ENCODE assay signal across 1 cellular context in genomic region chr19:17555929-17556813, GRCh38.
TF ChIP-seq lines count a peak whose summit lies in the region.

No MANE protein-coding gene starts in this region.

TF ChIP-seq in HepG2, 621 proteins besides CTCF, POLR2A, EP300 and RAD21 (continued from another document and continues in another):
- TF ChIP-seq, protein P1, sequence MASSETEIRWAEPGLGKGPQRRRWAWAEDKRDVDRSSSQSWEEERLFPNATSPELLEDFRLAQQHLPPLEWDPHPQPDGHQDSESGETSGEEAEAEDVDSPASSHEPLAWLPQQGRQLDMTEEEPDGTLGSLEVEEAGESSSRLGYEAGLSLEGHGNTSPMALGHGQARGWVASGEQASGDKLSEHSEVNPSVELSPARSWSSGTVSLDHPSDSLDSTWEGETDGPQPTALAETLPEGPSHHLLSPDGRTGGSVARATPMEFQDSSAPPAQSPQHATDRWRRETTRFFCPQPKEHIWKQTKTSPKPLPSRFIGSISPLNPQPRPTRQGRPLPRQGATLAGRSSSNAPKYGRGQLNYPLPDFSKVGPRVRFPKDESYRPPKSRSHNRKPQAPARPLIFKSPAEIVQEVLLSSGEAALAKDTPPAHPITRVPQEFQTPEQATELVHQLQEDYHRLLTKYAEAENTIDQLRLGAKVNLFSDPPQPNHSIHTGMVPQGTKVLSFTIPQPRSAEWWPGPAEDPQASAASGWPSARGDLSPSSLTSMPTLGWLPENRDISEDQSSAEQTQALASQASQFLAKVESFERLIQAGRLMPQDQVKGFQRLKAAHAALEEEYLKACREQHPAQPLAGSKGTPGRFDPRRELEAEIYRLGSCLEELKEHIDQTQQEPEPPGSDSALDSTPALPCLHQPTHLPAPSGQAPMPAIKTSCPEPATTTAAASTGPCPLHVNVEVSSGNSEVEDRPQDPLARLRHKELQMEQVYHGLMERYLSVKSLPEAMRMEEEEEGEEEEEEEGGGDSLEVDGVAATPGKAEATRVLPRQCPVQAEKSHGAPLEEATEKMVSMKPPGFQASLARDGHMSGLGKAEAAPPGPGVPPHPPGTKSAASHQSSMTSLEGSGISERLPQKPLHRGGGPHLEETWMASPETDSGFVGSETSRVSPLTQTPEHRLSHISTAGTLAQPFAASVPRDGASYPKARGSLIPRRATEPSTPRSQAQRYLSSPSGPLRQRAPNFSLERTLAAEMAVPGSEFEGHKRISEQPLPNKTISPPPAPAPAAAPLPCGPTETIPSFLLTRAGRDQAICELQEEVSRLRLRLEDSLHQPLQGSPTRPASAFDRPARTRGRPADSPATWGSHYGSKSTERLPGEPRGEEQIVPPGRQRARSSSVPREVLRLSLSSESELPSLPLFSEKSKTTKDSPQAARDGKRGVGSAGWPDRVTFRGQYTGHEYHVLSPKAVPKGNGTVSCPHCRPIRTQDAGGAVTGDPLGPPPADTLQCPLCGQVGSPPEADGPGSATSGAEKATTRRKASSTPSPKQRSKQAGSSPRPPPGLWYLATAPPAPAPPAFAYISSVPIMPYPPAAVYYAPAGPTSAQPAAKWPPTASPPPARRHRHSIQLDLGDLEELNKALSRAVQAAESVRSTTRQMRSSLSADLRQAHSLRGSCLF (CRISPR knock-in tag; IDR thresholded peaks at IDR 0.05; ENCODE audit: borderline replicate concordance), result no peak
- TF ChIP-seq NCOA5 (CRISPR knock-in tag; IDR thresholded peaks at IDR 0.05) (no peak), TBL1XR1 (IDR thresholded peaks at IDR 0.05; ENCODE audit: borderline replicate concordance, low read length, partially characterized antibody) (no peak), FOXK1 (CRISPR knock-in tag; IDR thresholded peaks at IDR 0.05; ENCODE audit: borderline replicate concordance, low read depth) (no peak), TBX2 (CRISPR knock-in tag; IDR thresholded peaks at IDR 0.05; ENCODE audit: borderline replicate concordance) (no peak), ZNF746 (CRISPR knock-in tag; IDR thresholded peaks at IDR 0.05) (no peak), KLF13 (CRISPR knock-in tag; IDR thresholded peaks at IDR 0.05) (0 out of 2 replicates have a peak, but pooled peaks have one; percentile 62), PHF8 (CRISPR knock-in tag; IDR thresholded peaks at IDR 0.05) (peak; percentile 66), RBM22 (optimal IDR thresholded peaks at IDR 0.05; ENCODE audit: low read length) (no peak), FOXJ3 (CRISPR knock-in tag; IDR thresholded peaks at IDR 0.05; ENCODE audit: borderline replicate concordance) (no peak), PAWR (CRISPR knock-in tag; IDR thresholded peaks at IDR 0.05; ENCODE audit: borderline replicate concordance) (no peak), RFX5 (IDR thresholded peaks at IDR 0.05; ENCODE audit: low read depth, low read length) (no peak), NFYC (CRISPR knock-in tag; IDR thresholded peaks at IDR 0.05) (no peak), NCOR1 (IDR thresholded peaks at IDR 0.05; ENCODE audit: borderline replicate concordance, low read length) (no peak), ZNF674 (CRISPR knock-in tag; IDR thresholded peaks at IDR 0.05; ENCODE audit: low read depth) (no peak), ZBTB38 (CRISPR knock-in tag; IDR thresholded peaks at IDR 0.05) (peak; percentile 61), ZNF788 (CRISPR knock-in tag; IDR thresholded peaks at IDR 0.05; ENCODE audit: borderline replicate concordance) (no peak), TERF1 (CRISPR knock-in tag; IDR thresholded peaks at IDR 0.05) (no peak), KDM1A (CRISPR knock-in tag; IDR thresholded peaks at IDR 0.05) (no peak), WIZ (CRISPR knock-in tag; IDR thresholded peaks at IDR 0.05) (0 out of 2 replicates have a peak, but pooled peaks have one; percentile 23), GATA4 (IDR thresholded peaks at IDR 0.05; ENCODE audit: borderline replicate concordance, low read depth) (no peak), CC2D1A (CRISPR knock-in tag; IDR thresholded peaks at IDR 0.05) (no peak), CHCHD3 (CRISPR knock-in tag; IDR thresholded peaks at IDR 0.05) (no peak), ZNF781 (CRISPR knock-in tag; IDR thresholded peaks at IDR 0.05; ENCODE audit: borderline replicate concordance, not compliant biosample characterization) (no peak), CBX5 (CRISPR knock-in tag; IDR thresholded peaks at IDR 0.05; ENCODE audit: borderline replicate concordance) (no peak; the same call in 1 of the 2 replicates), ZNF143 (CRISPR knock-in tag; IDR thresholded peaks at IDR 0.05) (no peak), MLLT10 (CRISPR knock-in tag; IDR thresholded peaks at IDR 0.05) (no peak), ZMYM4 (CRISPR knock-in tag; IDR thresholded peaks at IDR 0.05) (no peak), CEBPB (IDR thresholded peaks at IDR 0.05; ENCODE audit: borderline replicate concordance, low read depth, low read length) (no peak), KMT2B (CRISPR knock-in tag; IDR thresholded peaks at IDR 0.05) (0 out of 2 replicates have a peak, but pooled peaks have one; percentile 18), ZNF747 (CRISPR knock-in tag; IDR thresholded peaks at IDR 0.05; ENCODE audit: borderline replicate concordance) (no peak), SRY (CRISPR knock-in tag; IDR thresholded peaks at IDR 0.05) (0 out of 2 replicates have a peak, but pooled peaks have one; percentile 46), RELA (CRISPR knock-in tag; IDR thresholded peaks at IDR 0.05) (no peak), SRF (IDR thresholded peaks at IDR 0.05; ENCODE audit: low read depth, low read length) (no peak), SMAD9 (CRISPR knock-in tag; IDR thresholded peaks at IDR 0.05) (no peak), SP2 (CRISPR knock-in tag; IDR thresholded peaks at IDR 0.05) (no peak), NR3C1 (CRISPR knock-in tag; IDR thresholded peaks at IDR 0.05) (no peak)
- TF ChIP-seq, protein P2, sequence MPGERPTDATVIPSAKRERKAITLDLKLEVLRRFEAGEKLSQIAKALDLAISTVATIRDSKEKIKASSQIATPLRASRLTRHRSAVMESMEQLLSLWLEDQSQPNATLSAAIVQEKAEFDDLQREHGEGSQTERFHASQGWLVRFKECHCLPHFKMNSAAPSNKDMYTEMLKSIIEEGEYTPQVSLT (CRISPR knock-in tag; IDR thresholded peaks at IDR 0.05; ENCODE audit: borderline replicate concordance, low read depth), result no peak
- TF ChIP-seq, protein P3, sequence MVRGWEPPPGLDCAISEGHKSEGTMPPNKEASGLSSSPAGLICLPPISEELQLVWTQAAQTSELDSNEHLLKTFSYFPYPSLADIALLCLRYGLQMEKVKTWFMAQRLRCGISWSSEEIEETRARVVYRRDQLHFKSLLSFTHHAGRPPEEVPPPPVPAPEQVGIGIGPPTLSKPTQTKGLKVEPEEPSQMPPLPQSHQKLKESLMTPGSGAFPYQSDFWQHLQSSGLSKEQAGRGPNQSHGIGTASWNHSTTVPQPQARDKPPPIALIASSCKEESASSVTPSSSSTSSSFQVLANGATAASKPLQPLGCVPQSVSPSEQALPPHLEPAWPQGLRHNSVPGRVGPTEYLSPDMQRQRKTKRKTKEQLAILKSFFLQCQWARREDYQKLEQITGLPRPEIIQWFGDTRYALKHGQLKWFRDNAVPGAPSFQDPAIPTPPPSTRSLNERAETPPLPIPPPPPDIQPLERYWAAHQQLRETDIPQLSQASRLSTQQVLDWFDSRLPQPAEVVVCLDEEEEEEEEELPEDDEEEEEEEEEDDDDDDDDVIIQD (CRISPR knock-in tag; IDR thresholded peaks at IDR 0.05; ENCODE audit: low read depth), result no peak
- TF ChIP-seq, protein P4, sequence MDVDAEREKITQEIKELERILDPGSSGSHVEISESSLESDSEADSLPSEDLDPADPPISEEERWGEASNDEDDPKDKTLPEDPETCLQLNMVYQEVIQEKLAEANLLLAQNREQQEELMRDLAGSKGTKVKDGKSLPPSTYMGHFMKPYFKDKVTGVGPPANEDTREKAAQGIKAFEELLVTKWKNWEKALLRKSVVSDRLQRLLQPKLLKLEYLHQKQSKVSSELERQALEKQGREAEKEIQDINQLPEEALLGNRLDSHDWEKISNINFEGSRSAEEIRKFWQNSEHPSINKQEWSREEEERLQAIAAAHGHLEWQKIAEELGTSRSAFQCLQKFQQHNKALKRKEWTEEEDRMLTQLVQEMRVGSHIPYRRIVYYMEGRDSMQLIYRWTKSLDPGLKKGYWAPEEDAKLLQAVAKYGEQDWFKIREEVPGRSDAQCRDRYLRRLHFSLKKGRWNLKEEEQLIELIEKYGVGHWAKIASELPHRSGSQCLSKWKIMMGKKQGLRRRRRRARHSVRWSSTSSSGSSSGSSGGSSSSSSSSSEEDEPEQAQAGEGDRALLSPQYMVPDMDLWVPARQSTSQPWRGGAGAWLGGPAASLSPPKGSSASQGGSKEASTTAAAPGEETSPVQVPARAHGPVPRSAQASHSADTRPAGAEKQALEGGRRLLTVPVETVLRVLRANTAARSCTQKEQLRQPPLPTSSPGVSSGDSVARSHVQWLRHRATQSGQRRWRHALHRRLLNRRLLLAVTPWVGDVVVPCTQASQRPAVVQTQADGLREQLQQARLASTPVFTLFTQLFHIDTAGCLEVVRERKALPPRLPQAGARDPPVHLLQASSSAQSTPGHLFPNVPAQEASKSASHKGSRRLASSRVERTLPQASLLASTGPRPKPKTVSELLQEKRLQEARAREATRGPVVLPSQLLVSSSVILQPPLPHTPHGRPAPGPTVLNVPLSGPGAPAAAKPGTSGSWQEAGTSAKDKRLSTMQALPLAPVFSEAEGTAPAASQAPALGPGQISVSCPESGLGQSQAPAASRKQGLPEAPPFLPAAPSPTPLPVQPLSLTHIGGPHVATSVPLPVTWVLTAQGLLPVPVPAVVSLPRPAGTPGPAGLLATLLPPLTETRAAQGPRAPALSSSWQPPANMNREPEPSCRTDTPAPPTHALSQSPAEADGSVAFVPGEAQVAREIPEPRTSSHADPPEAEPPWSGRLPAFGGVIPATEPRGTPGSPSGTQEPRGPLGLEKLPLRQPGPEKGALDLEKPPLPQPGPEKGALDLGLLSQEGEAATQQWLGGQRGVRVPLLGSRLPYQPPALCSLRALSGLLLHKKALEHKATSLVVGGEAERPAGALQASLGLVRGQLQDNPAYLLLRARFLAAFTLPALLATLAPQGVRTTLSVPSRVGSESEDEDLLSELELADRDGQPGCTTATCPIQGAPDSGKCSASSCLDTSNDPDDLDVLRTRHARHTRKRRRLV (CRISPR knock-in tag; IDR thresholded peaks at IDR 0.05), result peak; percentile 25; the same call in 1 of the 2 replicates
- TF ChIP-seq, protein P5, sequence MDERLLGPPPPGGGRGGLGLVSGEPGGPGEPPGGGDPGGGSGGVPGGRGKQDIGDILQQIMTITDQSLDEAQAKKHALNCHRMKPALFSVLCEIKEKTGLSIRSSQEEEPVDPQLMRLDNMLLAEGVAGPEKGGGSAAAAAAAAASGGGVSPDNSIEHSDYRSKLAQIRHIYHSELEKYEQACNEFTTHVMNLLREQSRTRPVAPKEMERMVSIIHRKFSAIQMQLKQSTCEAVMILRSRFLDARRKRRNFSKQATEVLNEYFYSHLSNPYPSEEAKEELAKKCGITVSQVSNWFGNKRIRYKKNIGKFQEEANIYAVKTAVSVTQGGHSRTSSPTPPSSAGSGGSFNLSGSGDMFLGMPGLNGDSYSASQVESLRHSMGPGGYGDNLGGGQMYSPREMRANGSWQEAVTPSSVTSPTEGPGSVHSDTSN (CRISPR knock-in tag; IDR thresholded peaks at IDR 0.05), result no peak
- TF ChIP-seq, protein P6, sequence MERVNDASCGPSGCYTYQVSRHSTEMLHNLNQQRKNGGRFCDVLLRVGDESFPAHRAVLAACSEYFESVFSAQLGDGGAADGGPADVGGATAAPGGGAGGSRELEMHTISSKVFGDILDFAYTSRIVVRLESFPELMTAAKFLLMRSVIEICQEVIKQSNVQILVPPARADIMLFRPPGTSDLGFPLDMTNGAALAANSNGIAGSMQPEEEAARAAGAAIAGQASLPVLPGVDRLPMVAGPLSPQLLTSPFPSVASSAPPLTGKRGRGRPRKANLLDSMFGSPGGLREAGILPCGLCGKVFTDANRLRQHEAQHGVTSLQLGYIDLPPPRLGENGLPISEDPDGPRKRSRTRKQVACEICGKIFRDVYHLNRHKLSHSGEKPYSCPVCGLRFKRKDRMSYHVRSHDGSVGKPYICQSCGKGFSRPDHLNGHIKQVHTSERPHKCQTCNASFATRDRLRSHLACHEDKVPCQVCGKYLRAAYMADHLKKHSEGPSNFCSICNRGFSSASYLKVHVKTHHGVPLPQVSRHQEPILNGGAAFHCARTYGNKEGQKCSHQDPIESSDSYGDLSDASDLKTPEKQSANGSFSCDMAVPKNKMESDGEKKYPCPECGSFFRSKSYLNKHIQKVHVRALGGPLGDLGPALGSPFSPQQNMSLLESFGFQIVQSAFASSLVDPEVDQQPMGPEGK (CRISPR knock-in tag; IDR thresholded peaks at IDR 0.05), result peak; percentile 89
- TF ChIP-seq, protein P7, sequence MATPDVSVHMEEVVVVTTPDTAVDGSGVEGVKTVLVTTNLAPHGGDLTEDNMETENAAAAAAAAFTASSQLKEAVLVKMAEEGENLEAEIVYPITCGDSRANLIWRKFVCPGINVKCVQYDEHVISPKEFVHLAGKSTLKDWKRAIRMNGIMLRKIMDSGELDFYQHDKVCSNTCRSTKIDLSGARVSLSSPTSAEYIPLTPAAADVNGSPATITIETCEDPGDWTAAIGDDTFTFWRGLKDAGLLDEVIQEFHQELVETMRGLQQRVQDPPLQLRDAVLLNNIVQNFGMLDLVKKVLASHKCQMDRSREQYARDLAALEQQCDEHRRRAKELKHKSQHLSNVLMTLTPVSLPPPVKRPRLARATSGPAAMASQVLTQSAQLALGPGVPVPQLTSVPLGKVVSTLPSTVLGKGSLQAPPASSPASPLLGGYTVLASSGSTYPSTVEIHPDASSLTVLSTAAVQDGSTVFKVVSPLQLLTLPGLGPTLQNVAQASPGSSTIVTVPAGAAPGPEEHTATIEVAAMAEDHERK (CRISPR knock-in tag; IDR thresholded peaks at IDR 0.05; ENCODE audit: low read depth), result no peak
- TF ChIP-seq, protein P8, sequence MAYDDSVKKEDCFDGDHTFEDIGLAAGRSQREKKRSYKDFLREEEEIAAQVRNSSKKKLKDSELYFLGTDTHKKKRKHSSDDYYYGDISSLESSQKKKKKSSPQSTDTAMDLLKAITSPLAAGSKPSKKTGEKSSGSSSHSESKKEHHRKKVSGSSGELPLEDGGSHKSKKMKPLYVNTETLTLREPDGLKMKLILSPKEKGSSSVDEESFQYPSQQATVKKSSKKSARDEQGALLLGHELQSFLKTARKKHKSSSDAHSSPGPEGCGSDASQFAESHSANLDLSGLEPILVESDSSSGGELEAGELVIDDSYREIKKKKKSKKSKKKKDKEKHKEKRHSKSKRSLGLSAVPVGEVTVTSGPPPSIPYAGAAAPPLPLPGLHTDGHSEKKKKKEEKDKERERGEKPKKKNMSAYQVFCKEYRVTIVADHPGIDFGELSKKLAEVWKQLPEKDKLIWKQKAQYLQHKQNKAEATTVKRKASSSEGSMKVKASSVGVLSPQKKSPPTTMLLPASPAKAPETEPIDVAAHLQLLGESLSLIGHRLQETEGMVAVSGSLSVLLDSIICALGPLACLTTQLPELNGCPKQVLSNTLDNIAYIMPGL (CRISPR knock-in tag; IDR thresholded peaks at IDR 0.05; ENCODE audit: borderline replicate concordance in 1 of 2, low read depth in 1 of 2), result peak in 1 of 2 experiments; percentile 77; a peak in 3 of 4 replicates
